17 cellular contexts compared by ENCODE assay signal in the genomic region with DNA sequence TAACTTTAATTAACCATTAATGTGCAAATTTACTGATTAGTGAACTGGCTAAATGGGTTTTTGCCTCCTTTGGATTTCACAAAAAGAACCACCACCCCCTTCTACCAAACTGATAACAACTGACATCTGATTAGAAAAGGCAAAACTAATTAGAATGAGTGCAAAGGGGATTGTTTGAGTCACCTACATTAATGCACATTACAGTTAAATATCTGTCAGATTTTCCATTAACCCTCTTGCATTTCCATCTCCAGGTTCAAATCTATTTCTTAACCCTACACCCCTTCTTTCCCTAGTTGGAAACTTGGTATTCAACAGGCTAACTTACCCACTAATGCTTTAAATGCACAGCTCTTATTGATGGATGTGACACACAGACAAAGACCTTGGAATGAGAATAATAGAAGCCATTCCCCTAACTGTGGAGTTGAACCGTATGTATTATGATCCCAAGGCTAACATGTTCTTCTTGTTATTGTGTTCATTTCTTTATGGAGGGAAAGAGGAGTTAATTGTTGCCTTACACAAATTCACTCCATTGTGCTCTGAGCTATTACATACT.
"Had no signal": no experiment of that assay in that cellular context is flagged by ENCODE, and none has a peak within 500 bp of the region (broad histone marks: within the 10 kb centered on the region; RNA-seq: fewer than 3 reads in every experiment).

No MANE protein-coding gene starts in this region.

- H3K27ac ChIP-seq: cardiac muscle cell, dorsolateral prefrontal cortex, prostate gland, right lobe of liver, SJSA1, thyroid gland had no signal

- DNase-seq: activated B cell treated with CpG ODN at 0.5 μM for 24 hours; activated CD4-positive, alpha-beta T cell treated with anti-CD3 and anti-CD28 coated beads, Interleukin-2, amount 50 U/mL, for 48 hours; activated CD8-positive, alpha-beta memory T cell treated with anti-CD3 and anti-CD28 coated beads, Interleukin-2, amount 50 U/mL, for 4 hours; activated effector memory CD4-positive, alpha-beta T cell treated with anti-CD3 and anti-CD28 coated beads, Interleukin-2, amount 50 U/mL, for 16 hours; dorsolateral prefrontal cortex; left colon; nephron progenitor cell; right lobe of liver; thyroid gland had no signal

- H3K27me3 Mint-ChIP-seq: activated B cell treated with CpG ODN at 0.5 μM for 24 hours had no signal

- H3K36me3 ChIP-seq: cardiac muscle cell, prostate gland, right lobe of liver, thyroid gland had no signal

- H3K36me3 Mint-ChIP-seq: mesothelial cell of epicardium had no signal

- H3K9me3 ChIP-seq: prostate gland, right lobe of liver, SJSA1, thyroid gland had no signal

- H3K9me3 Mint-ChIP-seq: activated B cell treated with CpG ODN at 0.5 μM for 24 hours; mesothelial cell of epicardium; nephron progenitor cell; T-helper 2 cell treated with Interferon-gamma antibody and Interleukin-4, amounts not matched to agents 5 μg/mL and 100 μg/mL, for 36 hours had no signal

- H3K4me3 ChIP-seq: cardiac muscle cell, dorsolateral prefrontal cortex, lung, prostate gland, right lobe of liver, SJSA1, thyroid gland had no signal

- FAIRE-seq: islet of Langerhans, urothelium cell line had no signal

- H3K4me1 Mint-ChIP-seq: activated B cell treated with CpG ODN at 0.5 μM for 24 hours, nephron progenitor cell had no signal

- H3K4me3 Mint-ChIP-seq: activated B cell treated with CpG ODN at 0.5 μM for 24 hours; mesothelial cell of epicardium; nephron progenitor cell; T-helper 2 cell treated with Interferon-gamma antibody and Interleukin-4, amounts not matched to agents 5 μg/mL and 100 μg/mL, for 36 hours had no signal

- H3K27ac Mint-ChIP-seq: activated B cell treated with CpG ODN at 0.5 μM for 24 hours; mesothelial cell of epicardium; nephron progenitor cell; T-helper 2 cell treated with Interferon-gamma antibody and Interleukin-4, amounts not matched to agents 5 μg/mL and 100 μg/mL, for 36 hours had no signal

- H3K27me3 ChIP-seq: cardiac muscle cell, dorsolateral prefrontal cortex, right lobe of liver, SJSA1, thyroid gland had no signal

- ATAC-seq: left colon, right lobe of liver had no signal

- H3K4me1 ChIP-seq: prostate gland, right lobe of liver had no signal
